ENCODE assay signal across 28 cellular contexts in genomic region chr6:54451516-54451915, GRCh38.
"Had no signal": no experiment of that assay in that cellular context is flagged by ENCODE, and none has a peak within 500 bp of the region (broad histone marks: within the 10 kb centered on the region; RNA-seq: fewer than 3 reads in every experiment).

No MANE protein-coding gene starts in this region.

- H3K27me3 Mint-ChIP-seq: progenitor cell of endocrine pancreas; stimulated activated naive B cell treated with anti-CD40 and anti-IgM and Interleukin-4, amounts not matched to agents 10 μg/mL and 1 μg/mL and 100 μg/mL, for 72 hours; stimulated activated naive CD8-positive, alpha-beta T cell treated with anti-CD3 and anti-CD28 coated beads, Interleukin-15, Interleukin-2, amounts not matched to agents 100 ng/mL and 50 ng/mL, for 24 hours had no signal

- H3K4me1 Mint-ChIP-seq: natural killer cell; nephron; neural progenitor cell; stimulated activated effector memory CD8-positive, alpha-beta T cell treated with anti-CD3 and anti-CD28 coated beads, Interleukin-12 subunit alpha, Interleukin-12 subunit beta, amount 100 ng/mL, for 72 hours; stimulated activated naive B cell treated with anti-CD40 and anti-IgM and Interleukin-4, amounts not matched to agents 10 μg/mL and 1 μg/mL and 100 μg/mL, for 72 hours had no signal

- H3K4me1 ChIP-seq: neural progenitor cell, parathyroid adenoma, psoas muscle, right lobe of liver, sigmoid colon, stomach, thyroid gland, tibial nerve, upper lobe of left lung, vagina had no signal

- H2AFZ ChIP-seq: neural progenitor cell, parathyroid adenoma had no signal

- H3K27me3 ChIP-seq: neural progenitor cell, ovary, right lobe of liver, sigmoid colon, stomach, thyroid gland, tibial nerve, upper lobe of left lung, vagina had no signal

- H3K27ac ChIP-seq: neural progenitor cell, ovary, parathyroid adenoma, psoas muscle, right lobe of liver, sigmoid colon, stomach, thoracic aorta, thyroid gland, tibial nerve, upper lobe of left lung, vagina had no signal

- H3K79me2 ChIP-seq: parathyroid adenoma had no signal

- H3K27ac Mint-ChIP-seq: natural killer cell; nephron; neural progenitor cell; progenitor cell of endocrine pancreas; stimulated activated effector memory CD8-positive, alpha-beta T cell treated with anti-CD3 and anti-CD28 coated beads, Interleukin-12 subunit alpha, Interleukin-12 subunit beta, amount 100 ng/mL, for 72 hours; stimulated activated naive B cell treated with anti-CD40 and anti-IgM and Interleukin-4, amounts not matched to agents 10 μg/mL and 1 μg/mL and 100 μg/mL, for 72 hours; stimulated activated naive CD8-positive, alpha-beta T cell treated with anti-CD3 and anti-CD28 coated beads, Interleukin-15, Interleukin-2, amounts not matched to agents 100 ng/mL and 50 ng/mL, for 24 hours had no signal

- H3K9ac ChIP-seq: neural progenitor cell, parathyroid adenoma had no signal

- H3K4me3 Mint-ChIP-seq: natural killer cell; nephron; neural progenitor cell; stimulated activated effector memory CD8-positive, alpha-beta T cell treated with anti-CD3 and anti-CD28 coated beads, Interleukin-12 subunit alpha, Interleukin-12 subunit beta, amount 100 ng/mL, for 72 hours; stimulated activated naive B cell treated with anti-CD40 and anti-IgM and Interleukin-4, amounts not matched to agents 10 μg/mL and 1 μg/mL and 100 μg/mL, for 72 hours; stimulated activated naive CD8-positive, alpha-beta T cell treated with anti-CD3 and anti-CD28 coated beads, Interleukin-15, Interleukin-2, amounts not matched to agents 100 ng/mL and 50 ng/mL, for 24 hours had no signal

- DNase-seq: natural killer cell; occipital lobe; ovary; posterior cingulate gyrus; psoas muscle; right cardiac atrium; right lobe of liver; sigmoid colon; small intestine; stimulated activated CD4-positive, alpha-beta T cell treated with anti-CD3 and anti-CD28 coated beads, Interleukin-15, amount 100 ng/mL, for 24 hours; stimulated activated CD4-positive, alpha-beta T cell treated with anti-CD3 and anti-CD28 coated beads, Interleukin-2, amount 100 ng/mL, for 24 hours; stimulated activated CD4-positive, alpha-beta T cell treated with anti-CD3 and anti-CD28 coated beads, Interleukin-2, amount 100 ng/mL, for 48 hours; stimulated activated CD4-positive, alpha-beta T cell treated with anti-CD3 and anti-CD28 coated beads, Interleukin-4, amount 100 ng/mL, for 24 hours; stimulated activated naive B cell treated with anti-CD40 and anti-IgM and Interleukin-4, amounts not matched to agents 10 μg/mL and 1 μg/mL and 100 μg/mL, for 72 hours; stimulated activated naive CD4-positive, alpha-beta T cell treated with Interleukin-2 at 50 U/mL for 16 hours; stomach; thyroid gland; trophoblast cell; upper lobe of left lung had no signal

- H3K36me3 ChIP-seq: neural progenitor cell, ovary, right lobe of liver, sigmoid colon, stomach, thoracic aorta, thyroid gland, tibial nerve, upper lobe of left lung, vagina had no signal

- H3K9me3 ChIP-seq: ovary, psoas muscle, right lobe of liver, thoracic aorta, thyroid gland, upper lobe of left lung, vagina had no signal

- H3K4me3 ChIP-seq: neural progenitor cell, ovary, psoas muscle, right lobe of liver, sigmoid colon, stomach, thoracic aorta, thyroid gland, tibial nerve, upper lobe of left lung, vagina had no signal

- H3K4me2 ChIP-seq: neural progenitor cell had no signal

- H3K36me3 Mint-ChIP-seq: natural killer cell; neural progenitor cell; stimulated activated effector memory CD8-positive, alpha-beta T cell treated with anti-CD3 and anti-CD28 coated beads, Interleukin-12 subunit alpha, Interleukin-12 subunit beta, amount 100 ng/mL, for 72 hours; stimulated activated naive B cell treated with anti-CD40 and anti-IgM and Interleukin-4, amounts not matched to agents 10 μg/mL and 1 μg/mL and 100 μg/mL, for 72 hours had no signal
